In the genomic region with DNA sequence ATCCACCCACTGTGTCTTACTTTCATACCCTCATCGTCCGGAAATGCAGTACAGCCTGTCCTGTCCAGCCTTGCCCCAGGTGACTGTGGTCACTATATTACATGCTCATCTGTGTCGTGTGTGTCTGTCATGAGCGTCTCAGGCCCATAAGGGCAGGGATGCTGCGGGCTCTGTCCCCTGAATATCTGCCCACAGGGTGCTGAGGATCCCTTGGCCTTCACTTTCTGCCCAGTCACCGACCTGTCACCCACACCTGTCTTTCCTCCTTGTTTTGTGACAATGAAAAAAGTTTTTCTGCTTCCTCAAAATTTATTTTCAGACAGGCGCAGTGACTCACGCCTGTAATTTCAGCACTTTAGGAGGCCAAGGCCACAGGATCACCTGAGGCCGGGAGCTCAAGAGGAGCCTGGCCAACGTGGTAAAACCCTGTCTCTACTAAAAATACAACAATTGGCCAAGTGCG, we compare ENCODE assay signal across 1 cellular context.
TF ChIP-seq lines count a peak whose summit lies in the region.

No MANE protein-coding gene starts in this region.

TF ChIP-seq in HepG2, 621 proteins besides CTCF, POLR2A, EP300 and RAD21 (continued from another document and continues in another):
- TF ChIP-seq ZNF501 (CRISPR knock-in tag; IDR thresholded peaks at IDR 0.05) = peak; percentile 62; the same call in 1 of the 2 replicates
- TF ChIP-seq ASH2L (IDR thresholded peaks at IDR 0.05; ENCODE audit: insufficient read length, low read depth, low read length) = no peak
- TF ChIP-seq, protein P1, sequence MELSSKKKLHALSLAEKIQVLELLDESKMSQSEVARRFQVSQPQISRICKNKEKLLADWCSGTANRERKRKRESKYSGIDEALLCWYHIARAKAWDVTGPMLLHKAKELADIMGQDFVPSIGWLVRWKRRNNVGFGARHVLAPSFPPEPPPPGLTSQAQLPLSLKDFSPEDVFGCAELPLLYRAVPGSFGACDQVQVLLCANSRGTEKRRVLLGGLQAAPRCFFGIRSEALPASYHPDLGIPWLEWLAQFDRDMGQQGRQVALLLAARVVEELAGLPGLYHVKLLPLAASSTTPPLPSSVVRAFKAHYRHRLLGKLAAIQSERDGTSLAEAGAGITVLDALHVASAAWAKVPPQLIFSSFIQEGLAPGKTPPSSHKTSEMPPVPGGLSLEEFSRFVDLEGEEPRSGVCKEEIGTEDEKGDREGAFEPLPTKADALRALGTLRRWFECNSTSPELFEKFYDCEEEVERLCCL (CRISPR knock-in tag; IDR thresholded peaks at IDR 0.05; ENCODE audit: borderline replicate concordance) = no peak
- TF ChIP-seq WIZ (CRISPR knock-in tag; IDR thresholded peaks at IDR 0.05) = no peak
- TF ChIP-seq MED8 (CRISPR knock-in tag; IDR thresholded peaks at IDR 0.05; ENCODE audit: insufficient replicate concordance) = no peak
- TF ChIP-seq, protein P2, sequence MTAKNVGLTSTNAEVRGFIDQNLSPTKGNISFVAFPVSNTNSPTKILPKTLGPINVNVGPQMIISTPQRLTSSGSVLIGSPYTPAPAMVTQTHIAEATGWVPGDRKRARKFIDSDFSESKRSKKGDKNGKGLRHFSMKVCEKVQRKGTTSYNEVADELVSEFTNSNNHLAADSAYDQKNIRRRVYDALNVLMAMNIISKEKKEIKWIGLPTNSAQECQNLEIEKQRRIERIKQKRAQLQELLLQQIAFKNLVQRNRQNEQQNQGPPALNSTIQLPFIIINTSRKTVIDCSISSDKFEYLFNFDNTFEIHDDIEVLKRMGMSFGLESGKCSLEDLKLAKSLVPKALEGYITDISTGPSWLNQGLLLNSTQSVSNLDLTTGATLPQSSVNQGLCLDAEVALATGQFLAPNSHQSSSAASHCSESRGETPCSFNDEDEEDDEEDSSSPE (CRISPR knock-in tag; IDR thresholded peaks at IDR 0.05) = no peak
- TF ChIP-seq, protein P3, sequence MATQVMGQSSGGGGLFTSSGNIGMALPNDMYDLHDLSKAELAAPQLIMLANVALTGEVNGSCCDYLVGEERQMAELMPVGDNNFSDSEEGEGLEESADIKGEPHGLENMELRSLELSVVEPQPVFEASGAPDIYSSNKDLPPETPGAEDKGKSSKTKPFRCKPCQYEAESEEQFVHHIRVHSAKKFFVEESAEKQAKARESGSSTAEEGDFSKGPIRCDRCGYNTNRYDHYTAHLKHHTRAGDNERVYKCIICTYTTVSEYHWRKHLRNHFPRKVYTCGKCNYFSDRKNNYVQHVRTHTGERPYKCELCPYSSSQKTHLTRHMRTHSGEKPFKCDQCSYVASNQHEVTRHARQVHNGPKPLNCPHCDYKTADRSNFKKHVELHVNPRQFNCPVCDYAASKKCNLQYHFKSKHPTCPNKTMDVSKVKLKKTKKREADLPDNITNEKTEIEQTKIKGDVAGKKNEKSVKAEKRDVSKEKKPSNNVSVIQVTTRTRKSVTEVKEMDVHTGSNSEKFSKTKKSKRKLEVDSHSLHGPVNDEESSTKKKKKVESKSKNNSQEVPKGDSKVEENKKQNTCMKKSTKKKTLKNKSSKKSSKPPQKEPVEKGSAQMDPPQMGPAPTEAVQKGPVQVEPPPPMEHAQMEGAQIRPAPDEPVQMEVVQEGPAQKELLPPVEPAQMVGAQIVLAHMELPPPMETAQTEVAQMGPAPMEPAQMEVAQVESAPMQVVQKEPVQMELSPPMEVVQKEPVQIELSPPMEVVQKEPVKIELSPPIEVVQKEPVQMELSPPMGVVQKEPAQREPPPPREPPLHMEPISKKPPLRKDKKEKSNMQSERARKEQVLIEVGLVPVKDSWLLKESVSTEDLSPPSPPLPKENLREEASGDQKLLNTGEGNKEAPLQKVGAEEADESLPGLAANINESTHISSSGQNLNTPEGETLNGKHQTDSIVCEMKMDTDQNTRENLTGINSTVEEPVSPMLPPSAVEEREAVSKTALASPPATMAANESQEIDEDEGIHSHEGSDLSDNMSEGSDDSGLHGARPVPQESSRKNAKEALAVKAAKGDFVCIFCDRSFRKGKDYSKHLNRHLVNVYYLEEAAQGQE (IDR thresholded peaks at IDR 0.05; ENCODE audit: borderline replicate concordance in 1 of 2, low read depth in 1 of 2, low read length in 2 of 2) = no peak
- TF ChIP-seq ZNF569 (CRISPR knock-in tag; IDR thresholded peaks at IDR 0.05; ENCODE audit: borderline replicate concordance) = no peak
- no peak for TF ChIP-seq ZNF549 (CRISPR knock-in tag; IDR thresholded peaks at IDR 0.05)
- TF ChIP-seq SMYD3 (CRISPR knock-in tag; IDR thresholded peaks at IDR 0.05) = no peak
- TF ChIP-seq TBL1XR1 (IDR thresholded peaks at IDR 0.05; ENCODE audit: borderline replicate concordance, low read length, partially characterized antibody) = no peak
- no peak for TF ChIP-seq PHF5A (CRISPR knock-in tag; IDR thresholded peaks at IDR 0.05; ENCODE audit: low read depth, unreplicated experiment)
- TF ChIP-seq CREB1 (IDR thresholded peaks at IDR 0.05) = peak; percentile 54
- no peak for TF ChIP-seq CREB1 (CRISPR knock-in tag; IDR thresholded peaks at IDR 0.05)
- TF ChIP-seq, protein P4, sequence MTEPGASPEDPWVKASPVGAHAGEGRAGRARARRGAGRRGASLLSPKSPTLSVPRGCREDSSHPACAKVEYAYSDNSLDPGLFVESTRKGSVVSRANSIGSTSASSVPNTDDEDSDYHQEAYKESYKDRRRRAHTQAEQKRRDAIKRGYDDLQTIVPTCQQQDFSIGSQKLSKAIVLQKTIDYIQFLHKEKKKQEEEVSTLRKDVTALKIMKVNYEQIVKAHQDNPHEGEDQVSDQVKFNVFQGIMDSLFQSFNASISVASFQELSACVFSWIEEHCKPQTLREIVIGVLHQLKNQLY (CRISPR knock-in tag; IDR thresholded peaks at IDR 0.05) = no peak
- TF ChIP-seq ZFY (CRISPR knock-in tag; IDR thresholded peaks at IDR 0.05) = 0 out of 2 replicates have a peak, but pooled peaks have one; percentile 20
- TF ChIP-seq, protein P5, sequence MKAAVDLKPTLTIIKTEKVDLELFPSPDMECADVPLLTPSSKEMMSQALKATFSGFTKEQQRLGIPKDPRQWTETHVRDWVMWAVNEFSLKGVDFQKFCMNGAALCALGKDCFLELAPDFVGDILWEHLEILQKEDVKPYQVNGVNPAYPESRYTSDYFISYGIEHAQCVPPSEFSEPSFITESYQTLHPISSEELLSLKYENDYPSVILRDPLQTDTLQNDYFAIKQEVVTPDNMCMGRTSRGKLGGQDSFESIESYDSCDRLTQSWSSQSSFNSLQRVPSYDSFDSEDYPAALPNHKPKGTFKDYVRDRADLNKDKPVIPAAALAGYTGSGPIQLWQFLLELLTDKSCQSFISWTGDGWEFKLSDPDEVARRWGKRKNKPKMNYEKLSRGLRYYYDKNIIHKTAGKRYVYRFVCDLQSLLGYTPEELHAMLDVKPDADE (CRISPR knock-in tag; IDR thresholded peaks at IDR 0.05) = no peak
- TF ChIP-seq FOXP1 (IDR thresholded peaks at IDR 0.05) = no peak
- TF ChIP-seq FOXP1 (CRISPR knock-in tag; IDR thresholded peaks at IDR 0.05) = no peak
- TF ChIP-seq FOSL2 (CRISPR knock-in tag; IDR thresholded peaks at IDR 0.05) = peak; percentile 71
- TF ChIP-seq MZF1 (CRISPR knock-in tag; IDR thresholded peaks at IDR 0.05; ENCODE audit: borderline replicate concordance) = no peak
- TF ChIP-seq TSC22D2 (CRISPR knock-in tag; IDR thresholded peaks at IDR 0.05; ENCODE audit: borderline replicate concordance) = no peak
- TF ChIP-seq RELA (CRISPR knock-in tag; IDR thresholded peaks at IDR 0.05) = no peak
- no peak for TF ChIP-seq ZNF354B (CRISPR knock-in tag; IDR thresholded peaks at IDR 0.05)
- TF ChIP-seq, protein P6, sequence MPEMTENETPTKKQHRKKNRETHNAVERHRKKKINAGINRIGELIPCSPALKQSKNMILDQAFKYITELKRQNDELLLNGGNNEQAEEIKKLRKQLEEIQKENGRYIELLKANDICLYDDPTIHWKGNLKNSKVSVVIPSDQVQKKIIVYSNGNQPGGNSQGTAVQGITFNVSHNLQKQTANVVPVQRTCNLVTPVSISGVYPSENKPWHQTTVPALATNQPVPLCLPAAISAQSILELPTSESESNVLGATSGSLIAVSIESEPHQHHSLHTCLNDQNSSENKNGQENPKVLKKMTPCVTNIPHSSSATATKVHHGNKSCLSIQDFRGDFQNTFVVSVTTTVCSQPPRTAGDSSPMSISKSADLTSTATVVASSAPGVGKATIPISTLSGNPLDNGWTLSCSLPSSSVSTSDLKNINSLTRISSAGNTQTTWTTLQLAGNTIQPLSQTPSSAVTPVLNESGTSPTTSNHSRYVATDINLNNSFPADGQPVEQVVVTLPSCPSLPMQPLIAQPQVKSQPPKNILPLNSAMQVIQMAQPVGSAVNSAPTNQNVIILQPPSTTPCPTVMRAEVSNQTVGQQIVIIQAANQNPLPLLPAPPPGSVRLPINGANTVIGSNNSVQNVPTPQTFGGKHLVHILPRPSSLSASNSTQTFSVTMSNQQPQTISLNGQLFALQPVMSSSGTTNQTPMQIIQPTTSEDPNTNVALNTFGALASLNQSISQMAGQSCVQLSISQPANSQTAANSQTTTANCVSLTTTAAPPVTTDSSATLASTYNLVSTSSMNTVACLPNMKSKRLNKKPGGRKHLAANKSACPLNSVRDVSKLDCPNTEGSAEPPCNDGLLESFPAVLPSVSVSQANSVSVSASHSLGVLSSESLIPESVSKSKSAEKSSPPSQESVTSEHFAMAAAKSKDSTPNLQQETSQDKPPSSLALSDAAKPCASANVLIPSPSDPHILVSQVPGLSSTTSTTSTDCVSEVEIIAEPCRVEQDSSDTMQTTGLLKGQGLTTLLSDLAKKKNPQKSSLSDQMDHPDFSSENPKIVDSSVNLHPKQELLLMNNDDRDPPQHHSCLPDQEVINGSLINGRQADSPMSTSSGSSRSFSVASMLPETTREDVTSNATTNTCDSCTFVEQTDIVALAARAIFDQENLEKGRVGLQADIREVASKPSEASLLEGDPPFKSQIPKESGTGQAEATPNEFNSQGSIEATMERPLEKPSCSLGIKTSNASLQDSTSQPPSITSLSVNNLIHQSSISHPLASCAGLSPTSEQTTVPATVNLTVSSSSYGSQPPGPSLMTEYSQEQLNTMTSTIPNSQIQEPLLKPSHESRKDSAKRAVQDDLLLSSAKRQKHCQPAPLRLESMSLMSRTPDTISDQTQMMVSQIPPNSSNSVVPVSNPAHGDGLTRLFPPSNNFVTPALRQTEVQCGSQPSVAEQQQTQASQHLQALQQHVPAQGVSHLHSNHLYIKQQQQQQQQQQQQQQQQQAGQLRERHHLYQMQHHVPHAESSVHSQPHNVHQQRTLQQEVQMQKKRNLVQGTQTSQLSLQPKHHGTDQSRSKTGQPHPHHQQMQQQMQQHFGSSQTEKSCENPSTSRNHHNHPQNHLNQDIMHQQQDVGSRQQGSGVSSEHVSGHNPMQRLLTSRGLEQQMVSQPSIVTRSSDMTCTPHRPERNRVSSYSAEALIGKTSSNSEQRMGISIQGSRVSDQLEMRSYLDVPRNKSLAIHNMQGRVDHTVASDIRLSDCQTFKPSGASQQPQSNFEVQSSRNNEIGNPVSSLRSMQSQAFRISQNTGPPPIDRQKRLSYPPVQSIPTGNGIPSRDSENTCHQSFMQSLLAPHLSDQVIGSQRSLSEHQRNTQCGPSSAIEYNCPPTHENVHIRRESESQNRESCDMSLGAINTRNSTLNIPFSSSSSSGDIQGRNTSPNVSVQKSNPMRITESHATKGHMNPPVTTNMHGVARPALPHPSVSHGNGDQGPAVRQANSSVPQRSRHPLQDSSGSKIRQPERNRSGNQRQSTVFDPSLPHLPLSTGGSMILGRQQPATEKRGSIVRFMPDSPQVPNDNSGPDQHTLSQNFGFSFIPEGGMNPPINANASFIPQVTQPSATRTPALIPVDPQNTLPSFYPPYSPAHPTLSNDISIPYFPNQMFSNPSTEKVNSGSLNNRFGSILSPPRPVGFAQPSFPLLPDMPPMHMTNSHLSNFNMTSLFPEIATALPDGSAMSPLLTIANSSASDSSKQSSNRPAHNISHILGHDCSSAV (CRISPR knock-in tag; IDR thresholded peaks at IDR 0.05; ENCODE audit: borderline replicate concordance) = no peak
- no peak for TF ChIP-seq HDAC2 (CRISPR knock-in tag; IDR thresholded peaks at IDR 0.05)
- 0 out of 2 replicates have a peak, but pooled peaks have one; percentile 6 for TF ChIP-seq NR2F6 (IDR thresholded peaks at IDR 0.05)
- no peak for TF ChIP-seq NR2F6 (CRISPR knock-in tag; IDR thresholded peaks at IDR 0.05)
- TF ChIP-seq ZNF83 (CRISPR knock-in tag; IDR thresholded peaks at IDR 0.05; ENCODE audit: borderline replicate concordance) = no peak
- no peak for TF ChIP-seq SKI (IDR thresholded peaks at IDR 0.05; ENCODE audit: partially characterized antibody)
- TF ChIP-seq, protein P7, sequence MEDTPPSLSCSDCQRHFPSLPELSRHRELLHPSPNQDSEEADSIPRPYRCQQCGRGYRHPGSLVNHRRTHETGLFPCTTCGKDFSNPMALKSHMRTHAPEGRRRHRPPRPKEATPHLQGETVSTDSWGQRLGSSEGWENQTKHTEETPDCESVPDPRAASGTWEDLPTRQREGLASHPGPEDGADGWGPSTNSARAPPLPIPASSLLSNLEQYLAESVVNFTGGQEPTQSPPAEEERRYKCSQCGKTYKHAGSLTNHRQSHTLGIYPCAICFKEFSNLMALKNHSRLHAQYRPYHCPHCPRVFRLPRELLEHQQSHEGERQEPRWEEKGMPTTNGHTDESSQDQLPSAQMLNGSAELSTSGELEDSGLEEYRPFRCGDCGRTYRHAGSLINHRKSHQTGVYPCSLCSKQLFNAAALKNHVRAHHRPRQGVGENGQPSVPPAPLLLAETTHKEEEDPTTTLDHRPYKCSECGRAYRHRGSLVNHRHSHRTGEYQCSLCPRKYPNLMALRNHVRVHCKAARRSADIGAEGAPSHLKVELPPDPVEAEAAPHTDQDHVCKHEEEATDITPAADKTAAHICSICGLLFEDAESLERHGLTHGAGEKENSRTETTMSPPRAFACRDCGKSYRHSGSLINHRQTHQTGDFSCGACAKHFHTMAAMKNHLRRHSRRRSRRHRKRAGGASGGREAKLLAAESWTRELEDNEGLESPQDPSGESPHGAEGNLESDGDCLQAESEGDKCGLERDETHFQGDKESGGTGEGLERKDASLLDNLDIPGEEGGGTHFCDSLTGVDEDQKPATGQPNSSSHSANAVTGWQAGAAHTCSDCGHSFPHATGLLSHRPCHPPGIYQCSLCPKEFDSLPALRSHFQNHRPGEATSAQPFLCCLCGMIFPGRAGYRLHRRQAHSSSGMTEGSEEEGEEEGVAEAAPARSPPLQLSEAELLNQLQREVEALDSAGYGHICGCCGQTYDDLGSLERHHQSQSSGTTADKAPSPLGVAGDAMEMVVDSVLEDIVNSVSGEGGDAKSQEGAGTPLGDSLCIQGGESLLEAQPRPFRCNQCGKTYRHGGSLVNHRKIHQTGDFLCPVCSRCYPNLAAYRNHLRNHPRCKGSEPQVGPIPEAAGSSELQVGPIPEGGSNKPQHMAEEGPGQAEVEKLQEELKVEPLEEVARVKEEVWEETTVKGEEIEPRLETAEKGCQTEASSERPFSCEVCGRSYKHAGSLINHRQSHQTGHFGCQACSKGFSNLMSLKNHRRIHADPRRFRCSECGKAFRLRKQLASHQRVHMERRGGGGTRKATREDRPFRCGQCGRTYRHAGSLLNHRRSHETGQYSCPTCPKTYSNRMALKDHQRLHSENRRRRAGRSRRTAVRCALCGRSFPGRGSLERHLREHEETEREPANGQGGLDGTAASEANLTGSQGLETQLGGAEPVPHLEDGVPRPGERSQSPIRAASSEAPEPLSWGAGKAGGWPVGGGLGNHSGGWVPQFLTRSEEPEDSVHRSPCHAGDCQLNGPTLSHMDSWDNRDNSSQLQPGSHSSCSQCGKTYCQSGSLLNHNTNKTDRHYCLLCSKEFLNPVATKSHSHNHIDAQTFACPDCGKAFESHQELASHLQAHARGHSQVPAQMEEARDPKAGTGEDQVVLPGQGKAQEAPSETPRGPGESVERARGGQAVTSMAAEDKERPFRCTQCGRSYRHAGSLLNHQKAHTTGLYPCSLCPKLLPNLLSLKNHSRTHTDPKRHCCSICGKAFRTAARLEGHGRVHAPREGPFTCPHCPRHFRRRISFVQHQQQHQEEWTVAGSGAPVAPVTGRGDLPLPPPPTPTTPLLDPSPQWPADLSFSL (CRISPR knock-in tag; IDR thresholded peaks at IDR 0.05) = no peak
